8 cellular contexts compared by ENCODE assay signal in the genomic region with DNA sequence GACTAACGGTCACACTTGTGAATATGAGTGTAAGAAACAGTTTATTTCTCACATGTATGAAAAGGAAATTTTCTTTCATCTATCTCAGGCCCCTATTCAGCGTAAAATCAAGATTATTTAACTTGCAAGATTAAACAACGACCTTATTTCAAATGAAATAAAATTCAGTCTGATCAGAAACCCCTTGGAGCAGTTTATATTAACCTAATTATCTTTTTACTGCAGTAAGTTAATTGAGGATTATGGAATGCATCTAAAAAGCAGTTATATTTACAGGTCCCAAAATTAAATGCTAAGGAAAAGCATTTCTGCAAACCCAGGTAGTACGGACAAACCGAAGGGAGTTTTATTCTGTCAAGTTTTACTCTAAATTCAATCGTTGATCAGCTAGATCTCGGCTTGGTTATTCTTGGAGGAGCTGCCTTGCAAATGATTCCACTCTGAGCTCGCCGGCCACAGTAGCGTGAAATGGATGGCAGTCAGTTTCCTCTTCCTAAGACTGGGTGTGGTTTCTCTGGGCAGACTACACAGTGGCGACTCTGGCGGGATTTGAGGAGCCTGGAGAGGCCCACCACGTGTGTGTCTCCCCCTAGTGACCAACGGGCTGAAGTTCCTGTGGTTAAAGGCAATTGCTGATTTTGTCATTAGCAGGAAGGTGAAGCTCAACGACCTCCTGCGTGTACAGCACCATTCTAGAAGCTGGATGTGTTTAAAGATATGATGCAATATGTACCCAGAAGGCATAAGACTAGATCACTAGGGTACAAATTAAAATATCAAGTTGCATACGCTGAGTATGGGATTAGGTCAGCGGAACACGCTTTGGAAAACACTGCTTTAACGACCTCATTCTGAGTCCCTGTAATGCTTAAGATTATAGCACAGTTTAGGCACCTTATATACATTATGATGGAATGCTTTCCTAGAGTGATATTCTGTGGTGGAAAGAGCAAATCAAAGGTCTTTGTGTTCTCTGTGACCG. TPM values are rescaled to one million over a fixed set of nuclear protein-coding genes. Genes with fewer than 3 reads are reported as not detected.
DNase-seq lines count a peak whose midpoint lies in the region; TF ChIP-seq lines count a peak whose summit lies in the region.

No MANE protein-coding gene starts in this region.

- H3K9me3 Mint-ChIP-seq in neural crest cell: no peaks in the 10 kb centered on the region

- H3K36me3 Mint-ChIP-seq in neural crest cell (ENCODE audit: low read depth): no peaks in the 10 kb centered on the region

- H3K36me3 ChIP-seq in GM23248 (ENCODE audit: low read depth): no peaks in the 10 kb centered on the region
- no peaks in the 10 kb centered on the region for H3K36me3 ChIP-seq in stomach smooth muscle (ENCODE audit: control insufficient read depth in 2 of 2, insufficient read depth in 2 of 2, low read length in 2 of 2)

- H3K4me3 ChIP-seq in GM23248 (peak overlapping the region; percentile 81), foreskin fibroblast (ENCODE audit: low read depth in 1 of 2, low read length in 2 of 2) (peak overlapping the region; percentile 64 to 68), stomach smooth muscle (ENCODE audit: low read length in 2 of 2) (peak overlapping the region; percentile 79)

- peak; percentile 97 for DNase-seq in ELR (ENCODE audit: low read depth)
- DNase-seq in GM23248: peak; percentile 97
- DNase-seq in Kasumi-1 (lab: John Stamatoyannopoulos, UW): peak; percentile 98 to 99
- peak; percentile 95 for DNase-seq in RPMI8226
- peak; percentile 59 for DNase-seq in activated effector memory CD4-positive, alpha-beta T cell treated with Interleukin-2 at 50 U/mL for 16 hours
- peak; percentile 97 to 99 for DNase-seq in foreskin fibroblast
- DNase-seq in neural crest cell (ENCODE audit: low read depth, low spot score): peak; percentile 83

- TF ChIP-seq CTCF in foreskin fibroblast (IDR thresholded peaks at IDR 0.05; ENCODE audit: low read depth, low read length): peak; percentile 93
- peak; percentile 93 for TF ChIP-seq CTCF in neural crest cell (conservative IDR thresholded peaks at IDR 0.05)

- H3K27ac Mint-ChIP-seq in neural crest cell (ENCODE audit: unreplicated experiment): peak overlapping the region; percentile 99

- H3K4me1 ChIP-seq in GM23248 (ENCODE audit: insufficient read depth) (peaks cover 7% of the 10 kb centered on the region), stomach smooth muscle (ENCODE audit: control insufficient read depth, insufficient read depth, low read length) (no peaks in the 10 kb centered on the region)

- H3K4me1 Mint-ChIP-seq in neural crest cell: peaks cover 25% of the 10 kb centered on the region

- H3K9ac ChIP-seq in GM23248 (peak overlapping the region; percentile 91), stomach smooth muscle (ENCODE audit: low read length in 2 of 2) (peak overlapping the region; percentile 79 to 80)

- peak overlapping the region; percentile 99 for H3K4me2 ChIP-seq in GM23248 (ENCODE audit: unreplicated experiment)

- in situ Hi-C loops in GM23248 (cut with MboI): loop anchor here (10.0 kb wide), 1 partner anchor 290 kb away; no protein-coding TSS in a partner anchor

- H3K9me2 ChIP-seq in GM23248 (ENCODE audit: insufficient read depth): no peaks in the 10 kb centered on the region

- peaks cover 8% of the 10 kb centered on the region; the same call in 1 of the 2 replicates for H3F3A ChIP-seq in GM23248 (ENCODE audit: insufficient read depth)

- no peaks in the 10 kb centered on the region for H4K20me1 ChIP-seq in GM23248 (ENCODE audit: insufficient read depth)

- WGBS in GM23248 (ENCODE audit: low coverage in 1 of 2, low lambda C conversion rate in 2 of 2, missing lambda C conversion rate in 2 of 2), 2 experiments: 17 to 18% methylated on average over 21 of the region's 21 CpGs

- H2AFZ ChIP-seq in GM23248: peak overlapping the region; percentile 96

- no peaks in the 10 kb centered on the region for H3K9me3 ChIP-seq in GM23248 (ENCODE audit: low read depth)
- H3K9me3 ChIP-seq in stomach smooth muscle (ENCODE audit: control insufficient read depth in 2 of 2, low read length in 2 of 2): no peaks in the 10 kb centered on the region

- H3K27me3 Mint-ChIP-seq in neural crest cell (ENCODE audit: low read depth): no peaks in the 10 kb centered on the region

- H3K4me3 Mint-ChIP-seq in neural crest cell: peak overlapping the region; percentile 87

- H3K79me2 ChIP-seq in GM23248 (ENCODE audit: insufficient read depth): peaks cover 7% of the 10 kb centered on the region

- H3K27me3 ChIP-seq in GM23248 (replicated peaks; ENCODE audit: insufficient read depth) (no peaks in the 10 kb centered on the region), stomach smooth muscle (ENCODE audit: control insufficient read depth in 1 of 2, insufficient read depth in 2 of 2, low read length in 2 of 2) (no peaks in the 10 kb centered on the region)

- H3K27ac ChIP-seq in GM23248: peak overlapping the region; percentile 90
- H3K27ac ChIP-seq in stomach smooth muscle (ENCODE audit: low read length): peak overlapping the region; percentile 95

RNA-seq across cellular contexts. Expression of a gene that starts 36.4 kb away (rescaled TPM):
- total RNA-seq in GM23248 (2014; rRNA removed; shearing (Covaris generic)): 48.8 and 50.0 TPM in 2 replicates
- 64.3 and 64.7 TPM in 2 replicates for polyA plus RNA-seq in GM23248 (2016; fragmentation: Nextera tagmentation; extraction: Ambion mirVana)
- total RNA-seq in neural crest cell: 91.9 and 96.3 TPM in 2 replicates

RNA-seq across cellular contexts. Expression of a gene that starts 36.6 kb away (rescaled TPM):
- 0.97 and 1.9 TPM in 2 replicates for total RNA-seq in GM23248 (2014; rRNA removed; shearing (Covaris generic))
- 1.3 and 1.6 TPM in 2 replicates for polyA plus RNA-seq in GM23248 (2016; fragmentation: Nextera tagmentation; extraction: Ambion mirVana)
- total RNA-seq in neural crest cell: 5.8 and 6.2 TPM in 2 replicates

Comparison
In these comparisons a context has a peak if more than half of its experiments do, and no peak if none do; other contexts are left out.
1. Peak in every context shown above with its lines: DNase-seq, H3K4me3 ChIP-seq and H3K27ac ChIP-seq.